17 cellular contexts compared by ENCODE assay signal in genomic region chr20:18686696-18687095, GRCh38.
DNase-seq lines count a peak whose midpoint lies in the region; ATAC-seq, FAIRE-seq and TF ChIP-seq lines count a peak whose summit lies in the region.
"Had no signal": no experiment of that assay in that cellular context is flagged by ENCODE, and none has a peak within 500 bp of the region (broad histone marks: within the 10 kb centered on the region; RNA-seq: fewer than 3 reads in every experiment).

No MANE protein-coding gene starts in this region.

- no peak overlapping the region for H2BK120ac ChIP-seq in IMR-90 (ENCODE audit: low read depth, low read length)

- H3K18ac ChIP-seq in IMR-90 (ENCODE audit: low read depth, low read length): no peak overlapping the region

- H3K79me1 ChIP-seq in IMR-90 (ENCODE audit: low read depth in 1 of 2, low read length in 2 of 2): peaks cover 12 to 27% of the 10 kb centered on the region in 2 experiments; a peak in 3 of 4 replicates

- no peak overlapping the region for H4K91ac ChIP-seq in IMR-90 (ENCODE audit: insufficient read depth, low read depth, low read length)

- H3K27ac ChIP-seq in A549: no peak overlapping the region; a peak in 1 of 6 replicates
- no peak overlapping the region for H3K27ac ChIP-seq in IMR-90 (ENCODE audit: insufficient read depth, low read length)
- no peak overlapping the region for H3K27ac ChIP-seq in endothelial cell of umbilical vein (ENCODE audit: insufficient read depth, low read depth, low read length)
- H3K27ac ChIP-seq in mammary epithelial cell (ENCODE audit: insufficient read depth, low read depth, low read length): no peak overlapping the region
- H3K27ac ChIP-seq: BLaER1 treated with 17β-estradiol and CSF1 and Interleukin-3, amounts not matched to agents 10 nM and 100 nM had no signal

- no peak overlapping the region for H2BK20ac ChIP-seq in IMR-90 (ENCODE audit: low read depth, low read length)

- H2AFZ ChIP-seq in IMR-90 (replicated peaks; ENCODE audit: low read length, poor library complexity) (no peak overlapping the region), endothelial cell of umbilical vein (ENCODE audit: low read depth, low read length) (no peak overlapping the region), mammary epithelial cell (ENCODE audit: low read depth, low read length) (no peak overlapping the region)

- in situ Hi-C loops in IMR-90 (cut with MboI; ENCODE audit: low sequenced_read_pairs): no loop called here
- in situ Hi-C loops in mammary epithelial cell (cut with MboI; ENCODE audit: low sequenced_read_pairs in 2 of 2): no loop called here

- no peak overlapping the region for H3K14ac ChIP-seq in IMR-90 (replicated peaks; ENCODE audit: low read depth, low read length)

- FAIRE-seq in A549 (lab: Jason Lieb, UNC): no peak
- FAIRE-seq in endothelial cell of umbilical vein (lab: Jason Lieb, UNC): peak; percentile 12
- FAIRE-seq: GM19239, H1 had no signal

- BruUV-seq in IMR-90 (replicated peaks; lab: Mats Ljungman, UMichigan): no TSS peak
- BruUV-seq in endothelial cell of umbilical vein (replicated peaks; lab: Mats Ljungman, UMichigan): no TSS peak
- no TSS peak for BruUV-seq in mammary epithelial cell (replicated peaks; lab: Mats Ljungman, UMichigan)

- dilution Hi-C loops in IMR-90 (cut with HindIII; ENCODE audit: low sequenced_read_pairs, unreplicated experiment) (no loop called here), endothelial cell of umbilical vein (cut with MboI; ENCODE audit: extremely low pct_ligation_motif_present, low sequenced_read_pairs) (no loop called here), mammary epithelial cell (cut with HindIII; ENCODE audit: low sequenced_read_pairs) (no loop called here)

- no peak overlapping the region for H2BK5ac ChIP-seq in IMR-90 (ENCODE audit: low read depth, low read length, poor library complexity, severe bottlenecking)

- H3K79me2 ChIP-seq in endothelial cell of umbilical vein (ENCODE audit: control insufficient read depth, insufficient read depth, low read length) (no peaks in the 10 kb centered on the region), mammary epithelial cell (ENCODE audit: insufficient read depth, low read length) (peaks cover 3% of the 10 kb centered on the region)

- POLR2A ChIA-PET in A549 (lab: Yijun Ruan, JAX) (no interaction called here), IMR-90 (lab: Charles Lee; ENCODE audit: unreplicated experiment) (interaction anchor here (0.6 kb wide), 1 partner anchor 1071 kb away, joined by 6 read pairs; no protein-coding TSS in a partner anchor), endothelial cell of umbilical vein (lab: Charles Lee) (no interaction called here)

- CTCF ChIA-PET in A549 (lab: Yijun Ruan, JAX): interaction anchor here (0.9 kb wide), 1 partner anchor 14 kb away, joined by 3 read pairs; no protein-coding TSS in a partner anchor
- CTCF ChIA-PET in IMR-90 (lab: Yijun Ruan, JAX): no interaction called here
- CTCF ChIA-PET in endothelial cell of umbilical vein (lab: Charles Lee): no interaction called here
- CTCF ChIA-PET in mammary epithelial cell (lab: Charles Lee; ENCODE audit: low non-redundant PET): no interaction called here

- TF ChIP-seq EP300 in A549 (IDR thresholded peaks at IDR 0.05): no peak

- no peak overlapping the region for H2AK9ac ChIP-seq in IMR-90 (replicated peaks; ENCODE audit: low read depth, low read length, poor library complexity)

- H3K4me3 ChIP-seq in A549 (no peak overlapping the region), IMR-90 (ENCODE audit: insufficient read depth, low read depth, low read length) (no peak overlapping the region), endothelial cell of umbilical vein (replicated peaks in 1 of 3; ENCODE audit: insufficient read depth in 1 of 3, low read depth in 1 of 3, low read length in 3 of 3) (no peak overlapping the region), mucosa of descending colon (no peak overlapping the region), mammary epithelial cell (replicated peaks in 1 of 3; ENCODE audit: insufficient read depth in 1 of 3, low read depth in 2 of 3, low read length in 3 of 3) (no peak overlapping the region)
- H3K4me3 ChIP-seq: BLaER1 treated with 17β-estradiol and CSF1 and Interleukin-3, amounts not matched to agents 10 nM and 100 nM; HAP-1 had no signal

- no peak overlapping the region for H3K23ac ChIP-seq in IMR-90 (ENCODE audit: low read depth, low read length)

- H3K9ac ChIP-seq in IMR-90 (ENCODE audit: low read depth, low read length) (no peak overlapping the region), endothelial cell of umbilical vein (replicated peaks; ENCODE audit: extremely low read depth, insufficient read depth, low read length) (no peak overlapping the region), mammary epithelial cell (ENCODE audit: insufficient read depth, low read length) (no peak overlapping the region)
- H3K9ac ChIP-seq: BLaER1 treated with 17β-estradiol and CSF1 and Interleukin-3, amounts not matched to agents 10 nM and 100 nM had no signal

- H3K56ac ChIP-seq in IMR-90 (ENCODE audit: extremely low read depth, insufficient read depth, low read length): no peak overlapping the region

- TF ChIP-seq RAD21 in A549 (conservative IDR thresholded peaks at IDR 0.05 in 1 of 2, IDR thresholded peaks at IDR 0.05 in 1 of 2): no peak
- no peak for TF ChIP-seq RAD21 in IMR-90 (IDR thresholded peaks at IDR 0.05; ENCODE audit: low read length)

- H3K4ac ChIP-seq in IMR-90 (ENCODE audit: low read depth, low read length): no peak overlapping the region

- intact Hi-C loops in IMR-90 (cut with micrococcal nuclease): no loop called here
- intact Hi-C loops in endothelial cell of umbilical vein (cut with micrococcal nuclease): no loop called here
- intact Hi-C loops in mucosa of descending colon (cut with DNase I, micrococcal nuclease): no loop called here
- intact Hi-C loops in mammary epithelial cell (cut with micrococcal nuclease): no loop called here

- WGBS in A549 (ENCODE audit: missing lambda C conversion rate): 34% methylated on average over 1 of the region's 1 CpG
- WGBS in IMR-90 (ENCODE audit: extremely low coverage in 2 of 2, insufficient read length in 1 of 2), 2 experiments: no CpG with 5 or more reads among the region's 1 CpG
- 83% methylated on average over 1 of the region's 1 CpG for WGBS in mammary epithelial cell (ENCODE audit: low coverage, missing lambda C conversion rate)

- peaks cover 17% of the 10 kb centered on the region for H3K4me1 ChIP-seq in A549
- H3K4me1 ChIP-seq in IMR-90 (ENCODE audit: control insufficient read depth, insufficient read depth, low read length): peaks cover 6% of the 10 kb centered on the region; the same call in 1 of the 2 replicates
- no peaks in the 10 kb centered on the region for H3K4me1 ChIP-seq in endothelial cell of umbilical vein (ENCODE audit: control insufficient read depth, extremely low read depth, insufficient read depth, low read length)
- no peaks in the 10 kb centered on the region for H3K4me1 ChIP-seq in mucosa of descending colon (ENCODE audit: low read depth)
- no peaks in the 10 kb centered on the region for H3K4me1 ChIP-seq in mammary epithelial cell (ENCODE audit: insufficient read depth, low read length)
- H3K4me1 ChIP-seq: BLaER1 treated with 17β-estradiol and CSF1 and Interleukin-3, amounts not matched to agents 10 nM and 100 nM had no signal

- H3K9me3 ChIP-seq in A549 (no peaks in the 10 kb centered on the region), IMR-90 (ENCODE audit: control insufficient read depth, insufficient read depth, low read length) (no peaks in the 10 kb centered on the region), endothelial cell of umbilical vein (replicated peaks; ENCODE audit: control insufficient read depth, insufficient read depth, low read length) (no peaks in the 10 kb centered on the region), mucosa of descending colon (no peaks in the 10 kb centered on the region), mammary epithelial cell (replicated peaks; ENCODE audit: insufficient read depth, low read length) (no peaks in the 10 kb centered on the region)
- H3K9me3 ChIP-seq: BLaER1 treated with 17β-estradiol and CSF1 and Interleukin-3, amounts not matched to agents 10 nM and 100 nM; HAP-1 had no signal

- no peak overlapping the region for H4K5ac ChIP-seq in IMR-90 (ENCODE audit: low read depth, low read length)

- H4K8ac ChIP-seq in IMR-90 (ENCODE audit: low read depth in 2 of 2, low read length in 2 of 2): no peak overlapping the region

- peak in 1 of 2 experiments; percentile 43; a peak in 3 of 6 replicates for ATAC-seq in A549
- ATAC-seq in IMR-90 (ENCODE audit: low read depth): peak; percentile 65
- ATAC-seq in mucosa of descending colon: peak; percentile 34

- peak in 1 of 2 experiments; percentile 21 for DNase-seq in A549 (ENCODE audit: low read depth in 1 of 2, low spot score in 1 of 2)
- DNase-seq in IMR-90: peak; percentile 10
- no peak for DNase-seq in endothelial cell of umbilical vein (ENCODE audit: low read depth, low spot score)
- no peak for DNase-seq in mucosa of descending colon
- DNase-seq in DMS114 treated with DMSO at 0.1 percent for 48 hours (lab: John Stamatoyannopoulos, UW; ENCODE audit: unreplicated experiment): no peak
- no peak for DNase-seq in DMS153 (lab: John Stamatoyannopoulos, UW)
- DNase-seq in DMS 273 treated with DMSO at 0.1 percent for 48 hours (lab: John Stamatoyannopoulos, UW): no peak
- no peak for DNase-seq in mammary epithelial cell
- DNase-seq: 8988T; ACHN; CD4-positive, alpha-beta memory T cell; DMS53; GF-D8 had no signal

- H2AK5ac ChIP-seq in IMR-90 (ENCODE audit: low read depth, low read length): no peak overlapping the region

- H3K4me2 ChIP-seq in A549 (peak overlapping the region; percentile 11), IMR-90 (ENCODE audit: low read depth, low read length) (no peak overlapping the region), endothelial cell of umbilical vein (ENCODE audit: insufficient read depth, low read length) (no peak overlapping the region), mammary epithelial cell (ENCODE audit: insufficient read depth, low read depth, low read length) (no peak overlapping the region)
- H3K4me2 ChIP-seq: BLaER1 treated with 17β-estradiol and CSF1 and Interleukin-3, amounts not matched to agents 10 nM and 100 nM had no signal

- H3K27me3 ChIP-seq in IMR-90 (ENCODE audit: control insufficient read depth, insufficient read depth, low read length) (no peaks in the 10 kb centered on the region), endothelial cell of umbilical vein (ENCODE audit: control insufficient read depth in 2 of 2, insufficient read depth in 2 of 2, low read length in 2 of 2) (no peaks in the 10 kb centered on the region), mammary epithelial cell (ENCODE audit: insufficient read depth, low read length) (no peaks in the 10 kb centered on the region)
- H3K27me3 ChIP-seq: BLaER1 treated with 17β-estradiol and CSF1 and Interleukin-3, amounts not matched to agents 10 nM and 100 nM had no signal

- H3K9me1 ChIP-seq in IMR-90 (ENCODE audit: insufficient read depth, low read length) (no peaks in the 10 kb centered on the region; the same call in 1 of the 2 replicates), endothelial cell of umbilical vein (replicated peaks; ENCODE audit: control insufficient read depth, extremely low read depth, insufficient read depth, low read length) (no peaks in the 10 kb centered on the region)

- H4K20me1 ChIP-seq in IMR-90 (ENCODE audit: insufficient read depth, low read length) (peaks cover 7% of the 10 kb centered on the region; the same call in 1 of the 2 replicates), endothelial cell of umbilical vein (replicated peaks; ENCODE audit: control insufficient read depth, extremely low read depth, insufficient read depth, low read length) (no peaks in the 10 kb centered on the region), mammary epithelial cell (ENCODE audit: insufficient read depth, low read length) (no peaks in the 10 kb centered on the region)
- H4K20me1 ChIP-seq: BLaER1 treated with 17β-estradiol and CSF1 and Interleukin-3, amounts not matched to agents 10 nM and 100 nM had no signal

- H3K36me3 ChIP-seq in IMR-90 (ENCODE audit: control insufficient read depth, insufficient read depth, low read length) (no peaks in the 10 kb centered on the region), endothelial cell of umbilical vein (ENCODE audit: control insufficient read depth in 2 of 2, extremely low read depth in 1 of 2, insufficient read depth in 2 of 2, low read length in 2 of 2) (no peaks in the 10 kb centered on the region), mucosa of descending colon (ENCODE audit: low read depth) (no peaks in the 10 kb centered on the region), mammary epithelial cell (ENCODE audit: insufficient read depth, low read length) (no peaks in the 10 kb centered on the region)
- H3K36me3 ChIP-seq: BLaER1 treated with 17β-estradiol and CSF1 and Interleukin-3, amounts not matched to agents 10 nM and 100 nM; HAP-1 had no signal

- TF ChIP-seq POLR2A in A549 (IDR thresholded peaks at IDR 0.05; ENCODE audit: low read length) (no peak), IMR-90 (IDR thresholded peaks at IDR 0.05; ENCODE audit: low read depth, low read length) (no peak), endothelial cell of umbilical vein (IDR thresholded peaks at IDR 0.05; ENCODE audit: low read depth, low read length) (no peak)

- TF ChIP-seq CTCF in A549 (IDR thresholded peaks at IDR 0.05) (no peak), IMR-90 (conservative IDR thresholded peaks at IDR 0.05; ENCODE audit: low read depth, low read length) (no peak), endothelial cell of umbilical vein (IDR thresholded peaks at IDR 0.05; ENCODE audit: extremely low read depth in 1 of 2, insufficient read depth in 1 of 2, low read depth in 1 of 2, low read length in 2 of 2) (no peak), mucosa of descending colon (IDR thresholded peaks at IDR 0.05) (no peak), mammary epithelial cell (conservative IDR thresholded peaks at IDR 0.05 in 1 of 2, IDR thresholded peaks at IDR 0.05 in 1 of 2; ENCODE audit: extremely low read depth in 1 of 2, insufficient read depth in 1 of 2, low read depth in 1 of 2, low read length in 2 of 2) (no peak)

- H2BK15ac ChIP-seq in IMR-90 (ENCODE audit: low read depth, low read length): no peak overlapping the region; the same call in 2 of the 3 replicates
